In the genomic region with DNA sequence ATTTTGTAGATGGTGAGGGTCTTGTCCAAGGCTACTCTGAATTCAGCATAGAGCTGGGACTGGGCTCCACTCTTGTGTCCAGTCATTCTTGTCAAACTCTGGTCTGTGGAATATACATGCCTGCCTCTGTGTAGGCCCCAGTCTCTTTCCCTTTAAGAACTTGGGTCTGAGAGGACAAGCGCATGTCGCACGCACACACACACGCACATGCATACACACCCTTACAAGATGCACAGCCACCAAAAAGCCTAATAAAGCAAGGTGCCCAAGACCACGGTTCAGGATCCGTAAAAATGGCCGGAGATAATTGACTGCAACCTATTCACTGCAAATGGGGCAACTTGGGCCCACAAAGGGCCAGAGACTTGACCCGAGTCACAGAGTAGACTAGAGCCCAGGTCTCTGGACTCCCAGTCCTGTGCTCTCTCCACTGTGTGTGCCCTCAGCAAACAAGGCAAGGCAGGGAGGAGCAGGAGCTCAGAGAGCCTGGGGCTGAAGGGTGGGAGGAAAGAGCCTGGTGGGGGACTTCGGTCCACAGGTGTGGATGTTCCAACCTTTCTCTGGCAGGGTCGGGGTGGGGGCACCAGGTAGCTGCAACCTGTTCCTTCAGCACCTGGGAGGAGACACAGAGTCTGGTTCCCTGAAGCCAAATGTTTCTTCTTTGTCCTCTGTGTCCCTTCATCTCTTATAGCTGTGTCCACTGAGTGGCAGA, we compare ENCODE assay signal across 1 cellular context.
TF ChIP-seq lines count a peak whose summit lies in the region.

No MANE protein-coding gene starts in this region.

TF ChIP-seq in HCT116, 20 proteins besides CTCF, POLR2A, EP300 and RAD21 (continued from another document):
- TF ChIP-seq, protein P1, sequence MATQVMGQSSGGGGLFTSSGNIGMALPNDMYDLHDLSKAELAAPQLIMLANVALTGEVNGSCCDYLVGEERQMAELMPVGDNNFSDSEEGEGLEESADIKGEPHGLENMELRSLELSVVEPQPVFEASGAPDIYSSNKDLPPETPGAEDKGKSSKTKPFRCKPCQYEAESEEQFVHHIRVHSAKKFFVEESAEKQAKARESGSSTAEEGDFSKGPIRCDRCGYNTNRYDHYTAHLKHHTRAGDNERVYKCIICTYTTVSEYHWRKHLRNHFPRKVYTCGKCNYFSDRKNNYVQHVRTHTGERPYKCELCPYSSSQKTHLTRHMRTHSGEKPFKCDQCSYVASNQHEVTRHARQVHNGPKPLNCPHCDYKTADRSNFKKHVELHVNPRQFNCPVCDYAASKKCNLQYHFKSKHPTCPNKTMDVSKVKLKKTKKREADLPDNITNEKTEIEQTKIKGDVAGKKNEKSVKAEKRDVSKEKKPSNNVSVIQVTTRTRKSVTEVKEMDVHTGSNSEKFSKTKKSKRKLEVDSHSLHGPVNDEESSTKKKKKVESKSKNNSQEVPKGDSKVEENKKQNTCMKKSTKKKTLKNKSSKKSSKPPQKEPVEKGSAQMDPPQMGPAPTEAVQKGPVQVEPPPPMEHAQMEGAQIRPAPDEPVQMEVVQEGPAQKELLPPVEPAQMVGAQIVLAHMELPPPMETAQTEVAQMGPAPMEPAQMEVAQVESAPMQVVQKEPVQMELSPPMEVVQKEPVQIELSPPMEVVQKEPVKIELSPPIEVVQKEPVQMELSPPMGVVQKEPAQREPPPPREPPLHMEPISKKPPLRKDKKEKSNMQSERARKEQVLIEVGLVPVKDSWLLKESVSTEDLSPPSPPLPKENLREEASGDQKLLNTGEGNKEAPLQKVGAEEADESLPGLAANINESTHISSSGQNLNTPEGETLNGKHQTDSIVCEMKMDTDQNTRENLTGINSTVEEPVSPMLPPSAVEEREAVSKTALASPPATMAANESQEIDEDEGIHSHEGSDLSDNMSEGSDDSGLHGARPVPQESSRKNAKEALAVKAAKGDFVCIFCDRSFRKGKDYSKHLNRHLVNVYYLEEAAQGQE (IDR thresholded peaks at IDR 0.05; ENCODE audit: low read depth) = no peak
- TF ChIP-seq EZH2phosphoT487 (IDR thresholded peaks at IDR 0.05; ENCODE audit: borderline replicate concordance) (no peak), YY1 (IDR thresholded peaks at IDR 0.05; ENCODE audit: extremely low read depth, insufficient replicate concordance, low read depth, low read length) (no peak), FOSL1 (IDR thresholded peaks at IDR 0.05; ENCODE audit: low read depth) (no peak), ELF1 (IDR thresholded peaks at IDR 0.05; ENCODE audit: borderline replicate concordance, low read depth) (no peak), ZNF274 (IDR thresholded peaks at IDR 0.05; ENCODE audit: low read depth, low read length) (no peak), CEBPB (IDR thresholded peaks at IDR 0.05; ENCODE audit: low read depth) (no peak), EZH2 (IDR thresholded peaks at IDR 0.05) (no peak), POLR2AphosphoS5 (IDR thresholded peaks at IDR 0.05; ENCODE audit: low read depth, low read length) (no peak), ZFX (IDR thresholded peaks at IDR 0.05) (no peak), SP1 (IDR thresholded peaks at IDR 0.05; ENCODE audit: low read depth) (no peak), TCF7L2 (IDR thresholded peaks at IDR 0.05; ENCODE audit: borderline replicate concordance, extremely low read depth, insufficient read depth, insufficient read length) (no peak), EGR1 (IDR thresholded peaks at IDR 0.05; ENCODE audit: low read depth) (no peak)
- TF ChIP-seq, protein P2, sequence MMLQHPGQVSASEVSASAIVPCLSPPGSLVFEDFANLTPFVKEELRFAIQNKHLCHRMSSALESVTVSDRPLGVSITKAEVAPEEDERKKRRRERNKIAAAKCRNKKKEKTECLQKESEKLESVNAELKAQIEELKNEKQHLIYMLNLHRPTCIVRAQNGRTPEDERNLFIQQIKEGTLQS (IDR thresholded peaks at IDR 0.05) = no peak
- TF ChIP-seq, protein P3, sequence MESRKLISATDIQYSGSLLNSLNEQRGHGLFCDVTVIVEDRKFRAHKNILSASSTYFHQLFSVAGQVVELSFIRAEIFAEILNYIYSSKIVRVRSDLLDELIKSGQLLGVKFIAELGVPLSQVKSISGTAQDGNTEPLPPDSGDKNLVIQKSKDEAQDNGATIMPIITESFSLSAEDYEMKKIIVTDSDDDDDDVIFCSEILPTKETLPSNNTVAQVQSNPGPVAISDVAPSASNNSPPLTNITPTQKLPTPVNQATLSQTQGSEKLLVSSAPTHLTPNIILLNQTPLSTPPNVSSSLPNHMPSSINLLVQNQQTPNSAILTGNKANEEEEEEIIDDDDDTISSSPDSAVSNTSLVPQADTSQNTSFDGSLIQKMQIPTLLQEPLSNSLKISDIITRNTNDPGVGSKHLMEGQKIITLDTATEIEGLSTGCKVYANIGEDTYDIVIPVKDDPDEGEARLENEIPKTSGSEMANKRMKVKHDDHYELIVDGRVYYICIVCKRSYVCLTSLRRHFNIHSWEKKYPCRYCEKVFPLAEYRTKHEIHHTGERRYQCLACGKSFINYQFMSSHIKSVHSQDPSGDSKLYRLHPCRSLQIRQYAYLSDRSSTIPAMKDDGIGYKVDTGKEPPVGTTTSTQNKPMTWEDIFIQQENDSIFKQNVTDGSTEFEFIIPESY (IDR thresholded peaks at IDR 0.05; ENCODE audit: extremely low read depth, insufficient replicate concordance, low read length) = no peak
